ENCODE assay signal across 1 cellular context in genomic region chr2:167715932-167716331, GRCh38.
TF ChIP-seq lines count a peak whose summit lies in the region.

No MANE protein-coding gene starts in this region.

TF ChIP-seq in GM23338, 12 proteins besides CTCF, POLR2A, EP300 and RAD21 (continued from another document):
- TF ChIP-seq ZNF462 (CRISPR knock-in tag; IDR thresholded peaks at IDR 0.05): no peak
- no peak for TF ChIP-seq EZH2phosphoT487 (IDR thresholded peaks at IDR 0.05; ENCODE audit: unreplicated experiment)
